In the genomic region with DNA sequence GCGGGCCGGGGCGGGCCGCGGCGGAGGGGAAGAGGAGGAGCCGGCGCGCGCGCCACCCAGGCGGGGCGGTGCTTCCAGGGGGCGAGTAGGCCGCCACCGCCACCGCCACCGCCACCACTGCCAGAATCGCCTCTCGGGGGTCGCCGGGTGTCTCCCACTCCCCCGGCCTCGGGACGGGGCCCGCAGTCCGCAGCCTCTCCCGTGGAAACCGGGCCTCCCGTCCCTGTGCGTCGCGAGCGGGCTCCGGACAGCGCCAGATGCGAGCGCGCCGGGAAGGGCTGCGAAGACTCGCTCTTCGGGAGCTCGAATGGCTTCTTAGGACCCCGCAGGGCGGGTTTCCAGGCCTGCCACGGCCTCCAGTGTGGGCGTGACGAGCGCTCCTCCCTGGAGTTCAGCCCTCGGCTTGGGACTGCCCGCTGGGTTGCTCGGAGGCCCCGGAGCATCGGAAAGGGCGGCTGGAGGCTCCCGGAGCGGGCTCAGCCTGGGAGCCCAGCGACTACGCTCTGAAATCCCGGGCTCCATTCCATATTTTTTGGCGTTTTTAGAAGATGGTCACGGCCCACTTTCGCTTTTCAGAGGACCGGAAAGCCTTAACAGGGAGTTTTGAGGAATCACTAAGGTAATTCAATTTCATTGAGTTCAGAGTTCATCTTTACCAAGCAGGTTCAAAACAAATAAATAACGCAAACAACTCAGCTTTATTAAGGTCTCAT, we compare ENCODE assay signal across 1 cellular context.
TF ChIP-seq lines count a peak whose summit lies in the region.

No MANE protein-coding gene starts in this region.

TF ChIP-seq in K562, 482 proteins besides CTCF, POLR2A, EP300 and RAD21 (continued from another document and continues in another):
- TF ChIP-seq, protein P1, sequence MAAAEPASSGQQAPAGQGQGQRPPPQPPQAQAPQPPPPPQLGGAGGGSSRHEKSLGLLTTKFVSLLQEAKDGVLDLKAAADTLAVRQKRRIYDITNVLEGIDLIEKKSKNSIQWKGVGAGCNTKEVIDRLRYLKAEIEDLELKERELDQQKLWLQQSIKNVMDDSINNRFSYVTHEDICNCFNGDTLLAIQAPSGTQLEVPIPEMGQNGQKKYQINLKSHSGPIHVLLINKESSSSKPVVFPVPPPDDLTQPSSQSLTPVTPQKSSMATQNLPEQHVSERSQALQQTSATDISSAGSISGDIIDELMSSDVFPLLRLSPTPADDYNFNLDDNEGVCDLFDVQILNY (CRISPR knock-in tag; IDR thresholded peaks at IDR 0.05), result no peak
- TF ChIP-seq XRCC3 (IDR thresholded peaks at IDR 0.05) (no peak), SOX6 (IDR thresholded peaks at IDR 0.05) (peak; percentile 41), MBD2 (IDR thresholded peaks at IDR 0.05; ENCODE audit: borderline replicate concordance, low read depth) (no peak), TCFL5 (CRISPR knock-in tag; conservative IDR thresholded peaks at IDR 0.05) (no peak), ETV1 (tag; conservative IDR thresholded peaks at IDR 0.05; ENCODE audit: low read depth) (peak; percentile 66), CHCHD3 (CRISPR knock-in tag; IDR thresholded peaks at IDR 0.05) (no peak), ZNF589 (CRISPR knock-in tag; IDR thresholded peaks at IDR 0.05; ENCODE audit: low read depth) (no peak), FOXJ3 (CRISPR knock-in tag; IDR thresholded peaks at IDR 0.05) (no peak), JUNB (CRISPR knock-in tag; conservative IDR thresholded peaks at IDR 0.05) (no peak), CBX5 (IDR thresholded peaks at IDR 0.05; ENCODE audit: borderline replicate concordance, low read depth) (no peak; the same call in 1 of the 2 replicates), ZBTB1 (CRISPR knock-in tag; IDR thresholded peaks at IDR 0.05; ENCODE audit: borderline replicate concordance, low read depth) (no peak), PHB2 (IDR thresholded peaks at IDR 0.05; ENCODE audit: low read depth) (no peak), EGR1 (conservative IDR thresholded peaks at IDR 0.05) (peak; percentile 72), SMARCA5 (IDR thresholded peaks at IDR 0.05) (no peak), ZC3H4 (CRISPR knock-in tag; IDR thresholded peaks at IDR 0.05; ENCODE audit: borderline replicate concordance) (no peak), FUS (optimal IDR thresholded peaks at IDR 0.05; ENCODE audit: low read depth, low read length) (no peak), POLR2AphosphoS2 (IDR thresholded peaks at IDR 0.05; ENCODE audit: low read length) (no peak), RCOR1 (IDR thresholded peaks at IDR 0.05; ENCODE audit: borderline replicate concordance in 1 of 2, low read depth in 2 of 2, low read length in 2 of 2) (0 out of 4 replicates have a peak, but pooled peaks of 1 of the 2 experiments have one; percentile 4), CSDE1 (IDR thresholded peaks at IDR 0.05) (no peak), LEF1 (IDR thresholded peaks at IDR 0.05) (no peak), SNRNP70 (optimal IDR thresholded peaks at IDR 0.05; ENCODE audit: low read depth, low read length) (no peak), FOS (IDR thresholded peaks at IDR 0.05; ENCODE audit: extremely low read depth, insufficient read length) (no peak)
- TF ChIP-seq, protein P2, sequence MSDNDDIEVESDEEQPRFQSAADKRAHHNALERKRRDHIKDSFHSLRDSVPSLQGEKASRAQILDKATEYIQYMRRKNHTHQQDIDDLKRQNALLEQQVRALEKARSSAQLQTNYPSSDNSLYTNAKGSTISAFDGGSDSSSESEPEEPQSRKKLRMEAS (CRISPR knock-in tag; IDR thresholded peaks at IDR 0.05), result 0 out of 2 replicates have a peak, but pooled peaks have one; percentile 39
- TF ChIP-seq, protein P3, sequence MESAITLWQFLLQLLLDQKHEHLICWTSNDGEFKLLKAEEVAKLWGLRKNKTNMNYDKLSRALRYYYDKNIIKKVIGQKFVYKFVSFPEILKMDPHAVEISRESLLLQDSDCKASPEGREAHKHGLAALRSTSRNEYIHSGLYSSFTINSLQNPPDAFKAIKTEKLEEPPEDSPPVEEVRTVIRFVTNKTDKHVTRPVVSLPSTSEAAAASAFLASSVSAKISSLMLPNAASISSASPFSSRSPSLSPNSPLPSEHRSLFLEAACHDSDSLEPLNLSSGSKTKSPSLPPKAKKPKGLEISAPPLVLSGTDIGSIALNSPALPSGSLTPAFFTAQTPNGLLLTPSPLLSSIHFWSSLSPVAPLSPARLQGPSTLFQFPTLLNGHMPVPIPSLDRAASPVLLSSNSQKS (CRISPR knock-in tag; IDR thresholded peaks at IDR 0.05), result no peak
- TF ChIP-seq, protein P4, sequence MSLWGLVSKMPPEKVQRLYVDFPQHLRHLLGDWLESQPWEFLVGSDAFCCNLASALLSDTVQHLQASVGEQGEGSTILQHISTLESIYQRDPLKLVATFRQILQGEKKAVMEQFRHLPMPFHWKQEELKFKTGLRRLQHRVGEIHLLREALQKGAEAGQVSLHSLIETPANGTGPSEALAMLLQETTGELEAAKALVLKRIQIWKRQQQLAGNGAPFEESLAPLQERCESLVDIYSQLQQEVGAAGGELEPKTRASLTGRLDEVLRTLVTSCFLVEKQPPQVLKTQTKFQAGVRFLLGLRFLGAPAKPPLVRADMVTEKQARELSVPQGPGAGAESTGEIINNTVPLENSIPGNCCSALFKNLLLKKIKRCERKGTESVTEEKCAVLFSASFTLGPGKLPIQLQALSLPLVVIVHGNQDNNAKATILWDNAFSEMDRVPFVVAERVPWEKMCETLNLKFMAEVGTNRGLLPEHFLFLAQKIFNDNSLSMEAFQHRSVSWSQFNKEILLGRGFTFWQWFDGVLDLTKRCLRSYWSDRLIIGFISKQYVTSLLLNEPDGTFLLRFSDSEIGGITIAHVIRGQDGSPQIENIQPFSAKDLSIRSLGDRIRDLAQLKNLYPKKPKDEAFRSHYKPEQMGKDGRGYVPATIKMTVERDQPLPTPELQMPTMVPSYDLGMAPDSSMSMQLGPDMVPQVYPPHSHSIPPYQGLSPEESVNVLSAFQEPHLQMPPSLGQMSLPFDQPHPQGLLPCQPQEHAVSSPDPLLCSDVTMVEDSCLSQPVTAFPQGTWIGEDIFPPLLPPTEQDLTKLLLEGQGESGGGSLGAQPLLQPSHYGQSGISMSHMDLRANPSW (CRISPR knock-in tag; IDR thresholded peaks at IDR 0.05), result no peak
- TF ChIP-seq, protein P5, sequence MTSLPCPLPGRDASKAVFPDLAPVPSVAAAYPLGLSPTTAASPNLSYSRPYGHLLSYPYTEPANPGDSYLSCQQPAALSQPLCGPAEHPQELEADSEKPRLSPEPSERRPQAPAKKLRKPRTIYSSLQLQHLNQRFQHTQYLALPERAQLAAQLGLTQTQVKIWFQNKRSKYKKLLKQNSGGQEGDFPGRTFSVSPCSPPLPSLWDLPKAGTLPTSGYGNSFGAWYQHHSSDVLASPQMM (CRISPR knock-in tag; IDR thresholded peaks at IDR 0.05), result no peak
- TF ChIP-seq, protein P6, sequence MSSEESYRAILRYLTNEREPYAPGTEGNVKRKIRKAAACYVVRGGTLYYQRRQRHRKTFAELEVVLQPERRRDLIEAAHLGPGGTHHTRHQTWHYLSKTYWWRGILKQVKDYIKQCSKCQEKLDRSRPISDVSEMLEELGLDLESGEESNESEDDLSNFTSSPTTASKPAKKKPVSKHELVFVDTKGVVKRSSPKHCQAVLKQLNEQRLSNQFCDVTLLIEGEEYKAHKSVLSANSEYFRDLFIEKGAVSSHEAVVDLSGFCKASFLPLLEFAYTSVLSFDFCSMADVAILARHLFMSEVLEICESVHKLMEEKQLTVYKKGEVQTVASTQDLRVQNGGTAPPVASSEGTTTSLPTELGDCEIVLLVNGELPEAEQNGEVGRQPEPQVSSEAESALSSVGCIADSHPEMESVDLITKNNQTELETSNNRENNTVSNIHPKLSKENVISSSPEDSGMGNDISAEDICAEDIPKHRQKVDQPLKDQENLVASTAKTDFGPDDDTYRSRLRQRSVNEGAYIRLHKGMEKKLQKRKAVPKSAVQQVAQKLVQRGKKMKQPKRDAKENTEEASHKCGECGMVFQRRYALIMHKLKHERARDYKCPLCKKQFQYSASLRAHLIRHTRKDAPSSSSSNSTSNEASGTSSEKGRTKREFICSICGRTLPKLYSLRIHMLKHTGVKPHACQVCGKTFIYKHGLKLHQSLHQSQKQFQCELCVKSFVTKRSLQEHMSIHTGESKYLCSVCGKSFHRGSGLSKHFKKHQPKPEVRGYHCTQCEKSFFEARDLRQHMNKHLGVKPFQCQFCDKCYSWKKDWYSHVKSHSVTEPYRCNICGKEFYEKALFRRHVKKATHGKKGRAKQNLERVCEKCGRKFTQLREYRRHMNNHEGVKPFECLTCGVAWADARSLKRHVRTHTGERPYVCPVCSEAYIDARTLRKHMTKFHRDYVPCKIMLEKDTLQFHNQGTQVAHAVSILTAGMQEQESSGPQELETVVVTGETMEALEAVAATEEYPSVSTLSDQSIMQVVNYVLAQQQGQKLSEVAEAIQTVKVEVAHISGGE (CRISPR knock-in tag; IDR thresholded peaks at IDR 0.05), result 0 out of 6 replicates have a peak, but pooled peaks of 1 of the 3 experiments have one; percentile 29
- TF ChIP-seq, protein P7, sequence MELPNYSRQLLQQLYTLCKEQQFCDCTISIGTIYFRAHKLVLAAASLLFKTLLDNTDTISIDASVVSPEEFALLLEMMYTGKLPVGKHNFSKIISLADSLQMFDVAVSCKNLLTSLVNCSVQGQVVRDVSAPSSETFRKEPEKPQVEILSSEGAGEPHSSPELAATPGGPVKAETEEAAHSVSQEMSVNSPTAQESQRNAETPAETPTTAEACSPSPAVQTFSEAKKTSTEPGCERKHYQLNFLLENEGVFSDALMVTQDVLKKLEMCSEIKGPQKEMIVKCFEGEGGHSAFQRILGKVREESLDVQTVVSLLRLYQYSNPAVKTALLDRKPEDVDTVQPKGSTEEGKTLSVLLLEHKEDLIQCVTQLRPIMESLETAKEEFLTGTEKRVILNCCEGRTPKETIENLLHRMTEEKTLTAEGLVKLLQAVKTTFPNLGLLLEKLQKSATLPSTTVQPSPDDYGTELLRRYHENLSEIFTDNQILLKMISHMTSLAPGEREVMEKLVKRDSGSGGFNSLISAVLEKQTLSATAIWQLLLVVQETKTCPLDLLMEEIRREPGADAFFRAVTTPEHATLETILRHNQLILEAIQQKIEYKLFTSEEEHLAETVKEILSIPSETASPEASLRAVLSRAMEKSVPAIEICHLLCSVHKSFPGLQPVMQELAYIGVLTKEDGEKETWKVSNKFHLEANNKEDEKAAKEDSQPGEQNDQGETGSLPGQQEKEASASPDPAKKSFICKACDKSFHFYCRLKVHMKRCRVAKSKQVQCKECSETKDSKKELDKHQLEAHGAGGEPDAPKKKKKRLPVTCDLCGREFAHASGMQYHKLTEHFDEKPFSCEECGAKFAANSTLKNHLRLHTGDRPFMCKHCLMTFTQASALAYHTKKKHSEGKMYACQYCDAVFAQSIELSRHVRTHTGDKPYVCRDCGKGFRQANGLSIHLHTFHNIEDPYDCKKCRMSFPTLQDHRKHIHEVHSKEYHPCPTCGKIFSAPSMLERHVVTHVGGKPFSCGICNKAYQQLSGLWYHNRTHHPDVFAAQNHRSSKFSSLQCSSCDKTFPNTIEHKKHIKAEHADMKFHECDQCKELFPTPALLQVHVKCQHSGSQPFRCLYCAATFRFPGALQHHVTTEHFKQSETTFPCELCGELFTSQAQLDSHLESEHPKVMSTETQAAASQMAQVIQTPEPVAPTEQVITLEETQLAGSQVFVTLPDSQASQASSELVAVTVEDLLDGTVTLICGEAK (IDR thresholded peaks at IDR 0.05), result peak; percentile 60
- TF ChIP-seq, protein P7 (CRISPR knock-in tag; IDR thresholded peaks at IDR 0.05), result no peak
- TF ChIP-seq, protein P8, sequence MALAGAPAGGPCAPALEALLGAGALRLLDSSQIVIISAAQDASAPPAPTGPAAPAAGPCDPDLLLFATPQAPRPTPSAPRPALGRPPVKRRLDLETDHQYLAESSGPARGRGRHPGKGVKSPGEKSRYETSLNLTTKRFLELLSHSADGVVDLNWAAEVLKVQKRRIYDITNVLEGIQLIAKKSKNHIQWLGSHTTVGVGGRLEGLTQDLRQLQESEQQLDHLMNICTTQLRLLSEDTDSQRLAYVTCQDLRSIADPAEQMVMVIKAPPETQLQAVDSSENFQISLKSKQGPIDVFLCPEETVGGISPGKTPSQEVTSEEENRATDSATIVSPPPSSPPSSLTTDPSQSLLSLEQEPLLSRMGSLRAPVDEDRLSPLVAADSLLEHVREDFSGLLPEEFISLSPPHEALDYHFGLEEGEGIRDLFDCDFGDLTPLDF (CRISPR knock-in tag; IDR thresholded peaks at IDR 0.05), result no peak
- TF ChIP-seq, protein P9, sequence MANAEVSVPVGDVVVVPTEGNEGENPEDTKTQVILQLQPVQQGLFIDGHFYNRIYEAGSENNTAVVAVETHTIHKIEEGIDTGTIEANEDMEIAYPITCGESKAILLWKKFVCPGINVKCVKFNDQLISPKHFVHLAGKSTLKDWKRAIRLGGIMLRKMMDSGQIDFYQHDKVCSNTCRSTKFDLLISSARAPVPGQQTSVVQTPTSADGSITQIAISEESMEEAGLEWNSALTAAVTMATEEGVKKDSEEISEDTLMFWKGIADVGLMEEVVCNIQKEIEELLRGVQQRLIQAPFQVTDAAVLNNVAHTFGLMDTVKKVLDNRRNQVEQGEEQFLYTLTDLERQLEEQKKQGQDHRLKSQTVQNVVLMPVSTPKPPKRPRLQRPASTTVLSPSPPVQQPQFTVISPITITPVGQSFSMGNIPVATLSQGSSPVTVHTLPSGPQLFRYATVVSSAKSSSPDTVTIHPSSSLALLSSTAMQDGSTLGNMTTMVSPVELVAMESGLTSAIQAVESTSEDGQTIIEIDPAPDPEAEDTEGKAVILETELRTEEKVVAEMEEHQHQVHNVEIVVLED (CRISPR knock-in tag; IDR thresholded peaks at IDR 0.05), result no peak
- TF ChIP-seq, protein P10, sequence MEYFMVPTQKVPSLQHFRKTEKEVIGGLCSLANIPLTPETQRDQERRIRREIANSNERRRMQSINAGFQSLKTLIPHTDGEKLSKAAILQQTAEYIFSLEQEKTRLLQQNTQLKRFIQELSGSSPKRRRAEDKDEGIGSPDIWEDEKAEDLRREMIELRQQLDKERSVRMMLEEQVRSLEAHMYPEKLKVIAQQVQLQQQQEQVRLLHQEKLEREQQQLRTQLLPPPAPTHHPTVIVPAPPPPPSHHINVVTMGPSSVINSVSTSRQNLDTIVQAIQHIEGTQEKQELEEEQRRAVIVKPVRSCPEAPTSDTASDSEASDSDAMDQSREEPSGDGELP (CRISPR knock-in tag; IDR thresholded peaks at IDR 0.05; ENCODE audit: borderline replicate concordance), result peak; percentile 75
